9 cellular contexts compared by ENCODE assay signal in the genomic region with DNA sequence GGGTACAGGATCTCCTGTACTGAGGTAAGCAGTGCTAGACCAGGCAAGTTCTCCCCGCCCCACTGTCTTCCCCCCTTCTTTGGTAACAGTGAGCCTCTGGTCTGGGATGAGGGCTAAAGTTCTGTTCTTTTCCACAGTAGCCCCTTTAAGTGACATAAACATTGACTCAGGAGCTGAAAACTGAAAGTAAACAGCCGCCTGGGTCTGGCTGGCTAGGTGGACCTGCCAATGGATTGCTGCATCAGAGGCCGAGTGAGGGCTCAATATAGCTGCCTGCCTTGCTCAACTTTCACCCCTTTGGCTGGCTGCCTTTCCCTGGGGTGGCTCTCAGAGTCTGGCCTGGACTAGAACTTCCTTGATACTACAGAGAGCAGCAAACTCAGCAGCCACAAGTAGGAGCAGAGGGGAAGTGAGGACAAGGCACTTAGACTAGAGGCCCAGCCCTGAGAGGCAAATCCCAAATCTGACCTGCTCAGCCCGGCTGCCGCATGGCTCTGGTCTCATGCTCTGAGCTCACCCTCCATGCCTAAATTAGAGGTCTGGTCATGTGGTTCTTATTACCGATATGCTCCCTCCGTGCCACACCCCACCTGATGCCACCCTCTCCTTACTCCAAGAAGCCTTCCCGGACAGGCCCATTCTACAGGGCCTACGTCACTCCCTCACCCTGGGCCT. TPM values are rescaled to one million over a fixed set of nuclear protein-coding genes. Genes with fewer than 3 reads are reported as not detected.
A peak's percentile ranks its signal among the peaks of the same experiment; 100 is the strongest.
DNase-seq lines count a peak whose midpoint lies in the region; TF ChIP-seq lines count a peak whose summit lies in the region.
"Had no signal": no experiment of that assay in that cellular context is flagged by ENCODE, and none has a peak within 500 bp of the region (broad histone marks: within the 10 kb centered on the region; RNA-seq: fewer than 3 reads in every experiment).

No MANE protein-coding gene starts in this region.

- no peaks in the 10 kb centered on the region for H3K79me2 ChIP-seq in MM.1S (ENCODE audit: low read length)

- H3K9ac ChIP-seq in MM.1S (ENCODE audit: low read length), result no peak overlapping the region
- H3K9ac ChIP-seq: neural progenitor cell had no signal

- peaks cover 13% of the 10 kb centered on the region for H3F3A ChIP-seq in MM.1S (ENCODE audit: insufficient read depth, low read length)

- H2AFZ ChIP-seq in MM.1S (ENCODE audit: low read length), result no peak overlapping the region
- H2AFZ ChIP-seq: neural progenitor cell had no signal

- H3K9me3 ChIP-seq in ascending aorta (no peaks in the 10 kb centered on the region), MM.1S (replicated peaks; ENCODE audit: insufficient read depth, low read length) (no peaks in the 10 kb centered on the region)

- H3K4me1 ChIP-seq in ascending aorta (peaks cover 4 to 15% of the 10 kb centered on the region in 2 donors), MM.1S (ENCODE audit: low read length) (peaks cover 19% of the 10 kb centered on the region)
- H3K4me1 ChIP-seq: neural progenitor cell had no signal

- no peak overlapping the region for H3K4me2 ChIP-seq in MM.1S (ENCODE audit: low read depth, low read length)
- H3K4me2 ChIP-seq: neural progenitor cell had no signal

- DNase-seq in HuH-7 (ENCODE audit: low spot score) (peak; percentile 69), ascending aorta (ENCODE audit: low spot score in 2 of 2) (peak; percentile 75 to 95), kidney tubule cell (ENCODE audit: low spot score) (peak; percentile 60), stromal cell of bone marrow (ENCODE audit: low read depth) (peak; percentile 93), islet precursor cell (no peak), MM.1S (no peak), NCI-H1105 treated with DMSO at 0.1 percent for 48 hours (lab: John Stamatoyannopoulos, UW) (no peak)
- no peak for DNase-seq in activated CD4-positive, alpha-beta T cell treated with anti-CD3 and anti-CD28 coated beads, Interleukin-2, amount 50 U/mL, for 1 hour

- no peaks in the 10 kb centered on the region for H4K20me1 ChIP-seq in MM.1S (ENCODE audit: insufficient read depth, low read length)

- peak overlapping the region; percentile 73 to 80 for H3K27ac ChIP-seq in ascending aorta
- no peak overlapping the region for H3K27ac ChIP-seq in MM.1S (ENCODE audit: low read length)
- H3K27ac ChIP-seq: neural progenitor cell had no signal

- TF ChIP-seq CTCF in ascending aorta (IDR thresholded peaks at IDR 0.05) (no peak), MM.1S (IDR thresholded peaks at IDR 0.05; ENCODE audit: low read length) (no peak)

- intact Hi-C loops in ascending aorta (cut with DNase I), result no loop called here

- no peaks in the 10 kb centered on the region for H3K9me2 ChIP-seq in MM.1S (replicated peaks; ENCODE audit: insufficient read depth, low read length)

- H3K4me3 ChIP-seq in ascending aorta (no peak overlapping the region), MM.1S (ENCODE audit: low read length) (no peak overlapping the region)
- H3K4me3 ChIP-seq: neural progenitor cell had no signal

- H3K27me3 ChIP-seq in ascending aorta, result no peaks in the 10 kb centered on the region
- no peaks in the 10 kb centered on the region for H3K27me3 ChIP-seq in MM.1S (replicated peaks; ENCODE audit: insufficient read depth, low read length)
- H3K27me3 ChIP-seq: neural progenitor cell had no signal

- H3K36me3 ChIP-seq in ascending aorta (peaks cover 0 to 16% of the 10 kb centered on the region in 2 donors), MM.1S (replicated peaks; ENCODE audit: insufficient read depth, low read length) (no peaks in the 10 kb centered on the region)
- H3K36me3 ChIP-seq: neural progenitor cell had no signal

RNA-seq across cellular contexts. Expression of gene UCP3, which starts 9.6 kb away (rescaled TPM):
- not detected for total RNA-seq in ascending aorta

RNA-seq across cellular contexts. Expression of gene UCP2, which starts 35.8 kb away (rescaled TPM):
- total RNA-seq in ascending aorta, result 2.7 TPM

Comparison
In these comparisons a context has a peak if more than half of its experiments do, and no peak if none do; other contexts are left out.
1. DNase-seq: peak in HuH-7 (single experiment), ascending aorta (2 of 2), kidney tubule cell (single experiment) and stromal cell of bone marrow (single experiment); none in islet precursor cell (single experiment), MM.1S (single experiment), activated CD4-positive, alpha-beta T cell treated with anti-CD3 and anti-CD28 coated beads, Interleukin-2, amount 50 U/mL, for 1 hour (single experiment) and NCI-H1105 treated with DMSO at 0.1 percent for 48 hours (single experiment).